Comparison of ENCODE assay signal across 21 cellular contexts in the genomic region with DNA sequence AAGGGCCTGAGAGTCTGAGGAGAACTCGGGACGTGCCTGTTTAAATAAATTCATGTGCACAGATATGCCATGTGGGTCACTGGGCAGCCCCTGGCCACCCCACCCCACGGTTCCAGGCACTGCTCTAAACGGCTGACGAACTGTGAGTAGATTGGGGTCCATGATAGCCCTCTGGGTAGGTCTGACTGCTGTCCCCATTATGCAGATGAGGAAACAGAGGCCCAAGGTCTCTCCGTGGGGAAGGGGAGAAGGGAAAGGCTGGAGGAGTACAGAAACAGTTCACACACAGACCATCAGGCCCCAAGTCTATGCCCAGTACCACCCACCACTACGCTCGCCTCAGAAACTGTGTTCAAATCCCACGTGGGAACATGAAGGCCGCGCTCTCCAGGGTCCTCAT. TPM values are rescaled to one million over a fixed set of nuclear protein-coding genes. Genes with fewer than 3 reads are reported as not detected.
DNase-seq lines count a peak whose midpoint lies in the region; ATAC-seq and TF ChIP-seq lines count a peak whose summit lies in the region.
"Had no signal": no experiment of that assay in that cellular context is flagged by ENCODE, and none has a peak within 500 bp of the region (broad histone marks: within the 10 kb centered on the region; RNA-seq: fewer than 3 reads in every experiment).

No MANE protein-coding gene starts in this region.

- H3K27me3 ChIP-seq in esophagus squamous epithelium (no peaks in the 10 kb centered on the region), neutrophil (no peaks in the 10 kb centered on the region), mesendoderm (ENCODE audit: insufficient read depth, low read length, poor library complexity) (no peaks in the 10 kb centered on the region)
- H3K27me3 ChIP-seq: foreskin keratinocyte, upper lobe of left lung had no signal

- H3K9me3 ChIP-seq in esophagus squamous epithelium, result no peaks in the 10 kb centered on the region
- H3K9me3 ChIP-seq in neutrophil, result no peaks in the 10 kb centered on the region
- H3K9me3 ChIP-seq: upper lobe of left lung had no signal

- no peak for TF ChIP-seq POLR2A in esophagus squamous epithelium (IDR thresholded peaks at IDR 0.05)

- no peak overlapping the region for H2BK5ac ChIP-seq in mesendoderm (ENCODE audit: low read length)

- no peak overlapping the region for H4K5ac ChIP-seq in mesendoderm (ENCODE audit: low read length)

- H3K9ac ChIP-seq in mesendoderm (ENCODE audit: low read length), result no peak overlapping the region

- no peak for TF ChIP-seq CTCF in C4-2B (conservative IDR thresholded peaks at IDR 0.05)
- TF ChIP-seq CTCF in esophagus squamous epithelium (IDR thresholded peaks at IDR 0.05), result no peak
- TF ChIP-seq CTCF in neutrophil (IDR thresholded peaks at IDR 0.05), result no peak
- TF ChIP-seq CTCF in GM20000 (IDR thresholded peaks at IDR 0.05; ENCODE audit: extremely low read depth, missing control alignments), result no peak

- intact Hi-C loops in esophagus squamous epithelium (cut with DNase I), result loop anchor here (10.0 kb wide), 1 partner anchor 48 kb away; no protein-coding TSS in a partner anchor

- H2AK5ac ChIP-seq in mesendoderm (ENCODE audit: low read length), result no peak overlapping the region

- no peak overlapping the region for H3K4me2 ChIP-seq in mesendoderm (ENCODE audit: low read length)

- H3K23ac ChIP-seq in mesendoderm (ENCODE audit: low read length), result no peak overlapping the region

- 0 out of 2 replicates have a peak overlapping the region, but pooled peaks have one; percentile 4 for H3K27ac ChIP-seq in C4-2B
- H3K27ac ChIP-seq in esophagus squamous epithelium, result peak overlapping the region in 3 of 4 donors; percentile 30 to 71 (median 69)
- peak overlapping the region; percentile 77 for H3K27ac ChIP-seq in neutrophil
- no peak overlapping the region for H3K27ac ChIP-seq in mesendoderm (ENCODE audit: low read depth, low read length)
- H3K27ac ChIP-seq: foreskin keratinocyte had no signal

- DNase-seq in HuH-7.5 (ENCODE audit: low spot score) (peak; percentile 27), esophagus squamous epithelium (lab: John Stamatoyannopoulos, UW) (no peak), GM20000 (ENCODE audit: low spot score) (no peak), mesendoderm (no peak), Kasumi-1 (lab: John Stamatoyannopoulos, UW) (no peak)
- DNase-seq: activated CD4-positive, alpha-beta memory T cell treated with anti-CD3 and anti-CD28 coated beads, Interleukin-2, amount 10 ng/mL, durations not matched to agents 7 days and 5 days; activated naive CD4-positive, alpha-beta T cell treated with anti-CD3 and anti-CD28 coated beads, Interleukin-2, amount 50 U/mL, for 16 hours; activated T-cell treated with anti-CD3 and anti-CD28 coated beads, Interleukin-2, amount 50 U/mL, for 48 hours; foreskin keratinocyte; GOT3; mesenchymal stem cell; NCI-H1417 treated with DMSO at 0.1 percent for 48 hours; NCI-H2171 treated with DMSO at 0.1 percent for 48 hours; occipital lobe; OCI-M1; SIG-M5; T-helper 1 cell had no signal

- H3K79me1 ChIP-seq in mesendoderm (ENCODE audit: low read length), result peaks cover 20% of the 10 kb centered on the region

- ATAC-seq in GM19463 (IDR thresholded peaks at IDR 0.05; ENCODE audit: unreplicated experiment), result no peak
- ATAC-seq: foreskin keratinocyte had no signal

- no peak overlapping the region for H4K8ac ChIP-seq in mesendoderm (ENCODE audit: low read depth, low read length)

- no peak overlapping the region for H3K56ac ChIP-seq in mesendoderm (ENCODE audit: low read length)

- H3K4me1 ChIP-seq in esophagus squamous epithelium, result peaks cover 47 to 87% (median 71%) of the 10 kb centered on the region in 3 donors
- peaks cover 64 to 76% of the 10 kb centered on the region in 2 experiments for H3K4me1 ChIP-seq in neutrophil (ENCODE audit: control insufficient read depth in 1 of 2, insufficient read depth in 1 of 2, low read depth in 1 of 2, low read length in 1 of 2)
- H3K4me1 ChIP-seq in mesendoderm (ENCODE audit: control insufficient read depth, low read depth, low read length), result peaks cover 3% of the 10 kb centered on the region

- 70 to 87% methylated on average over 2 to 11 of the region's 11 CpGs for WGBS in esophagus squamous epithelium, 2 donors
- no CpG with 5 or more reads among the region's 11 CpGs for WGBS in mesendoderm (ENCODE audit: extremely low coverage, insufficient coverage, low lambda C conversion rate)

- no peak overlapping the region for H3K18ac ChIP-seq in mesendoderm (ENCODE audit: low read length)

- H2BK15ac ChIP-seq in mesendoderm (replicated peaks; ENCODE audit: low read depth), result no peak overlapping the region

- H3K4ac ChIP-seq in mesendoderm (ENCODE audit: low read depth, low read length), result no peak overlapping the region

- H3K79me2 ChIP-seq in mesendoderm (ENCODE audit: control insufficient read depth, insufficient read depth, low read length), result peaks cover 84% of the 10 kb centered on the region

- H3K4me3 ChIP-seq in esophagus squamous epithelium, result no peak overlapping the region
- no peak overlapping the region for H3K4me3 ChIP-seq in neutrophil (ENCODE audit: low read depth in 1 of 2, low read length in 1 of 2)
- H3K4me3 ChIP-seq in mesendoderm (ENCODE audit: low read length), result no peak overlapping the region
- H3K4me3 ChIP-seq: upper lobe of left lung had no signal

- no peak overlapping the region for H2BK120ac ChIP-seq in mesendoderm (ENCODE audit: low read depth, low read length)

- H3K36me3 ChIP-seq in esophagus squamous epithelium, result peaks cover 3 to 35% (median 9%) of the 10 kb centered on the region in 3 donors
- peaks cover 32% of the 10 kb centered on the region for H3K36me3 ChIP-seq in neutrophil
- peaks cover 2% of the 10 kb centered on the region for H3K36me3 ChIP-seq in mesendoderm (ENCODE audit: control insufficient read depth, insufficient read depth, low read length)

RNA-seq across cellular contexts. Expression of gene ZNF787, which starts 14.1 kb away (rescaled TPM):
- 10 to 100 TPM in 3 of 4 donors, 1 to 10 TPM in 1; 9.9 to 21.3 (median 13.1) TPM for total RNA-seq in esophagus squamous epithelium
- polyA plus RNA-seq in mesendoderm (2013, experiment 1 of 2), result 50.7 TPM
- 51.3 TPM for polyA plus RNA-seq in mesendoderm (2013, experiment 2 of 2)

RNA-seq across cellular contexts. Expression of gene ZNF444, which starts 34.1 kb away (rescaled TPM):
- 10 to 100 TPM; 10.6 to 22.1 (median 15.6) TPM for total RNA-seq in esophagus squamous epithelium
- polyA plus RNA-seq in mesendoderm (2013, experiment 1 of 2), result 19.9 TPM
- polyA plus RNA-seq in mesendoderm (2013, experiment 2 of 2), result 20.3 TPM
